ENCODE assay signal across 8 cellular contexts in genomic region chr4:4541661-4542570, GRCh38. TPM values are rescaled to one million over a fixed set of nuclear protein-coding genes. Genes with fewer than 3 reads are reported as not detected.
DNase-seq lines count a peak whose midpoint lies in the region; ATAC-seq and TF ChIP-seq lines count a peak whose summit lies in the region.

Gene STX18, minus strand, starts transcription at chr4:4542048. Its CDS starts 84 bp downstream, at chr4:4541964.

- intact Hi-C loops in Caco-2 (cut with micrococcal nuclease; ENCODE audit: unreplicated experiment), result loop anchor here (5.0 kb wide), 1 partner anchor 55 kb away; no protein-coding TSS in a partner anchor

- H3K27me3 ChIP-seq in Caco-2 (replicated peaks; ENCODE audit: control insufficient read depth, insufficient read depth, low read length), result no peaks in the 10 kb centered on the region

- peaks cover 31% of the 10 kb centered on the region for H3K36me3 Mint-ChIP-seq in Caco-2 (ENCODE audit: insufficient read depth, unreplicated experiment)

- no peaks in the 10 kb centered on the region for H3K9me3 Mint-ChIP-seq in Caco-2 (ENCODE audit: unreplicated experiment)

- H3K36me3 ChIP-seq in Caco-2 (ENCODE audit: control insufficient read depth, insufficient read depth, low read length), result no peaks in the 10 kb centered on the region
- H3K36me3 ChIP-seq in mesodermal cell (ENCODE audit: control insufficient read depth, insufficient read depth, low read length), result no peaks in the 10 kb centered on the region

- 0% methylated on average over 51 to 58 of the region's 76 CpGs for WGBS in mesodermal cell (ENCODE audit: insufficient coverage in 2 of 2), 2 experiments

- peak within 1 kb of the TSS; percentile 95 for H3K27ac Mint-ChIP-seq in Caco-2 (ENCODE audit: unreplicated experiment)

- DNase-seq in Caco-2 (peak; percentile 88 to 94), HT1080 (ENCODE audit: low read depth) (peak; percentile 80), NOMO-1 treated with dmso at 0.1 percent for 144 hours (lab: John Stamatoyannopoulos, UW; ENCODE audit: unreplicated experiment) (peak; percentile 84)
- peak; percentile 70 for DNase-seq in activated CD8-positive, alpha-beta memory T cell treated with anti-CD3 and anti-CD28 coated beads, Interleukin-2, amount 50 U/mL, for 24 hours (ENCODE audit: extremely low read depth)
- DNase-seq in stimulated activated CD8-positive, alpha-beta memory T cell treated with anti-CD3 and anti-CD28 coated beads, Interleukin-15, amount 100 ng/mL, for 48 hours (ENCODE audit: low read depth in 2 of 2), result peak; percentile 77 to 79

- BruUV-seq in Caco-2 (replicated peaks; lab: Mats Ljungman, UMichigan), result no TSS peak

- H3K4me1 ChIP-seq in Caco-2 (peaks cover 6% of the 10 kb centered on the region; the same call in 1 of the 2 replicates), mesodermal cell (ENCODE audit: control insufficient read depth, insufficient read depth, low read length, poor library complexity, severe bottlenecking) (peaks cover 5% of the 10 kb centered on the region)

- peak within 1 kb of the TSS; percentile 86 for H3K4me3 Mint-ChIP-seq in Caco-2 (ENCODE audit: unreplicated experiment)

- peak; percentile 83 for ATAC-seq in GM21360 (IDR thresholded peaks at IDR 0.05; ENCODE audit: unreplicated experiment)

- CTCF ChIA-PET in Caco-2 (lab: Charles Lee), result interaction anchor here (0.7 to 1.4 kb wide), 3 partner anchors 33 to 61 kb away, joined by 3 to 6 read pairs (median 4); no protein-coding TSS in a partner anchor

- no peak for TF ChIP-seq CTCF in Caco-2 (IDR thresholded peaks at IDR 0.05; ENCODE audit: insufficient read depth in 1 of 2, low read depth in 1 of 2, low read length in 1 of 2, severe bottlenecking in 1 of 2, unreplicated experiment in 1 of 2)

- peaks cover 8% of the 10 kb centered on the region for H3K4me1 Mint-ChIP-seq in Caco-2 (ENCODE audit: low read depth, unreplicated experiment)

- H3K4me3 ChIP-seq in Caco-2 (ENCODE audit: low read depth, low read length), result peak within 1 kb of the TSS; percentile 88
- H3K4me3 ChIP-seq in mesodermal cell (ENCODE audit: extremely low read depth, insufficient read depth, low read length, poor library complexity, severe bottlenecking), result peak within 1 kb of the TSS; percentile 95

- peak within 1 kb of the TSS; percentile 78 for H3K27ac ChIP-seq in mesodermal cell (ENCODE audit: low read depth, low read length, severe bottlenecking)

- H3K9me3 ChIP-seq in Caco-2, result no peaks in the 10 kb centered on the region
- no peaks in the 10 kb centered on the region for H3K9me3 ChIP-seq in mesodermal cell (ENCODE audit: control insufficient read depth, low read length)

- POLR2A ChIA-PET in Caco-2 (lab: Charles Lee), result interaction anchor here (1.0 to 1.3 kb wide), 2 partner anchors 14 to 33 kb away, joined by 4 read pairs; no protein-coding TSS in a partner anchor

- in situ Hi-C loops in endometrial microvascular endothelial cells (cut with HindIII; ENCODE audit: inconsistent ontology term, low pct_unique_long_range_greater_than_20kb, low sequenced_read_pairs), result no loop called here

- H3K27me3 Mint-ChIP-seq in Caco-2 (ENCODE audit: insufficient read depth, unreplicated experiment), result no peaks in the 10 kb centered on the region

RNA-seq across cellular contexts. Expression of gene STX18, which starts in this region (rescaled TPM):
- 32.5 and 36.5 TPM in 2 replicates for total RNA-seq in Caco-2 (2022)
- 23.4 and 26.0 TPM in 2 replicates for total RNA-seq in HT1080 (2014; rRNA removed; shearing (Covaris generic))
- 19.5 and 22.6 TPM in 2 replicates for polyA plus RNA-seq in HT1080 (2015; cell fraction: cytosol; rRNA removed)
- 26.3 and 29.2 TPM in 2 replicates for polyA plus RNA-seq in HT1080 (2015; cell fraction: nucleus; rRNA removed)
- 20.4 TPM for total RNA-seq in endometrial microvascular endothelial cells (ENCODE audit: inconsistent ontology term)
- polyA plus RNA-seq in mesodermal cell (2013, experiment 1 of 2), result 19.4 TPM
- 29.7 TPM for polyA plus RNA-seq in mesodermal cell (2013, experiment 2 of 2)

Comparison
In these comparisons a context has a peak if more than half of its experiments do, and no peak if none do; other contexts are left out.
1. Peak in every context shown above with its lines: DNase-seq, ATAC-seq, H3K4me3 ChIP-seq and H3K27ac ChIP-seq.